In genomic region chr5:148585988-148586387, GRCh38 we compare ENCODE assay signal across 31 cellular contexts.
DNase-seq lines count a peak whose midpoint lies in the region; ATAC-seq, FAIRE-seq and TF ChIP-seq lines count a peak whose summit lies in the region.
"Had no signal": no experiment of that assay in that cellular context is flagged by ENCODE, and none has a peak within 500 bp of the region (broad histone marks: within the 10 kb centered on the region; RNA-seq: fewer than 3 reads in every experiment).

No MANE protein-coding gene starts in this region.

- H3K79me2 ChIP-seq in Karpas-422 (ENCODE audit: low read length): no peaks in the 10 kb centered on the region
- H3K79me2 ChIP-seq in K562 (ENCODE audit: control insufficient read depth, insufficient read depth, low read length): no peaks in the 10 kb centered on the region
- no peaks in the 10 kb centered on the region for H3K79me2 ChIP-seq in hepatocyte

- no peak overlapping the region for H3K4me3 ChIP-seq in Karpas-422 (ENCODE audit: low read length)
- no peak overlapping the region for H3K4me3 ChIP-seq in K562
- H3K4me3 ChIP-seq in hepatocyte: no peak overlapping the region
- no peak overlapping the region for H3K4me3 ChIP-seq in naive thymus-derived CD4-positive, alpha-beta T cell (ENCODE audit: low read length)
- H3K4me3 ChIP-seq: GM12878, Peyer's patch, psoas muscle, upper lobe of left lung had no signal

- TF ChIP-seq CTCF in GM12872 (IDR thresholded peaks at IDR 0.05; ENCODE audit: insufficient read depth, low read depth, low read length) (0 out of 3 replicates have a peak, but pooled peaks have one; percentile 4), K562 (IDR thresholded peaks at IDR 0.05 in 2 of 3, conservative IDR thresholded peaks at IDR 0.05 in 1 of 3; ENCODE audit: insufficient read depth in 2 of 3, low read depth in 1 of 3, low read length in 3 of 3) (peak; percentile 44 to 56 (median 44); a peak in 5 of 6 replicates), hepatocyte (IDR thresholded peaks at IDR 0.05; ENCODE audit: poor library complexity) (peak; percentile 5)

- H3K36me3 Mint-ChIP-seq in naive thymus-derived CD4-positive, alpha-beta T cell: no peaks in the 10 kb centered on the region
- H3K36me3 Mint-ChIP-seq: brain; CD8-positive, alpha-beta memory T cell; natural killer cell treated with Interleukin-12 subunit alpha and Interleukin-12 subunit beta and Interleukin-15 and Interleukin-18, amount 100 ng/mL, for 72 hours; stimulated activated effector memory CD8-positive, alpha-beta T cell treated with anti-CD3 and anti-CD28 coated beads, Interleukin-12 subunit alpha, Interleukin-12 subunit beta, amount 100 ng/mL, for 72 hours had no signal

- H3K4me1 ChIP-seq in Karpas-422 (ENCODE audit: low read length) (no peaks in the 10 kb centered on the region), K562 (replicated peaks in 1 of 2; ENCODE audit: control insufficient read depth in 2 of 2, insufficient read depth in 2 of 2, low read length in 2 of 2) (no peaks in the 10 kb centered on the region), hepatocyte (ENCODE audit: insufficient read depth) (no peaks in the 10 kb centered on the region)
- H3K4me1 ChIP-seq in naive thymus-derived CD4-positive, alpha-beta T cell (ENCODE audit: control insufficient read depth in 2 of 2, insufficient read depth in 2 of 2, low read length in 2 of 2): no peaks in the 10 kb centered on the region
- H3K4me1 ChIP-seq: BE2C, Peyer's patch, psoas muscle, upper lobe of left lung had no signal

- H3K36me3 ChIP-seq in Karpas-422 (ENCODE audit: insufficient read depth, low read length) (no peaks in the 10 kb centered on the region), K562 (ENCODE audit: control insufficient read depth, insufficient read depth, low read length) (no peaks in the 10 kb centered on the region), hepatocyte (replicated peaks; ENCODE audit: insufficient read depth, low read depth) (no peaks in the 10 kb centered on the region)
- H3K36me3 ChIP-seq in naive thymus-derived CD4-positive, alpha-beta T cell (ENCODE audit: control insufficient read depth in 2 of 3, insufficient read depth in 3 of 3, low read length in 3 of 3): no peaks in the 10 kb centered on the region
- H3K36me3 ChIP-seq: BE2C, Peyer's patch, upper lobe of left lung had no signal

- H3K4me2 ChIP-seq in Karpas-422 (ENCODE audit: low read depth, low read length, poor library complexity, severe bottlenecking): no peak overlapping the region
- no peak overlapping the region for H3K4me2 ChIP-seq in K562 (ENCODE audit: insufficient read depth, low read length)
- no peak overlapping the region for H3K4me2 ChIP-seq in hepatocyte

- POLR2A ChIA-PET in K562 (lab: Yijun Ruan, JAX): interaction anchor here (0.6 to 1.0 kb wide), 2 partner anchors 9 to 708 kb away, joined by 3 read pairs; no protein-coding TSS in a partner anchor
- POLR2A ChIA-PET in naive thymus-derived CD4-positive, alpha-beta T cell (lab: Charles Lee): no interaction called here

- peaks cover 0 to 15% (median 0%) of the 10 kb centered on the region in 5 donors for H3K27me3 Mint-ChIP-seq in naive thymus-derived CD4-positive, alpha-beta T cell
- H3K27me3 Mint-ChIP-seq: activated CD4-positive, alpha-beta T cell treated with anti-CD3 and anti-CD28 coated beads for 36 hours had no signal

- H3K27ac ChIP-seq in Karpas-422 (ENCODE audit: low read length): no peak overlapping the region
- no peak overlapping the region for H3K27ac ChIP-seq in K562 (ENCODE audit: extremely low read depth, low read depth, low read length)
- H3K27ac ChIP-seq in hepatocyte: no peak overlapping the region
- no peak overlapping the region for H3K27ac ChIP-seq in naive thymus-derived CD4-positive, alpha-beta T cell (ENCODE audit: low read depth, low read length)
- H3K27ac ChIP-seq: Peyer's patch, psoas muscle, upper lobe of left lung had no signal

- H2AFZ ChIP-seq in Karpas-422 (ENCODE audit: low read length) (no peak overlapping the region), K562 (ENCODE audit: low read depth, low read length) (no peak overlapping the region), hepatocyte (no peak overlapping the region)

- intact Hi-C loops in K562 (cut with micrococcal nuclease): no loop called here
- intact Hi-C loops in naive thymus-derived CD4-positive, alpha-beta T cell (cut with micrococcal nuclease): no loop called here

- H3K9ac ChIP-seq in Karpas-422 (ENCODE audit: low read length) (no peak overlapping the region), K562 (ENCODE audit: insufficient read depth in 1 of 2, low read depth in 2 of 2, low read length in 2 of 2) (no peak overlapping the region)

- H3K9me2 ChIP-seq in Karpas-422 (replicated peaks; ENCODE audit: insufficient read depth, low read length): no peaks in the 10 kb centered on the region
- no peaks in the 10 kb centered on the region for H3K9me2 ChIP-seq in hepatocyte (replicated peaks; ENCODE audit: insufficient read depth)

- CTCF ChIA-PET in K562 (lab: Yijun Ruan, JAX; ENCODE audit: low intra/inter-chr PET ratio): no interaction called here
- CTCF ChIA-PET in naive thymus-derived CD4-positive, alpha-beta T cell (lab: Charles Lee): no interaction called here

- H3K27me3 ChIP-seq in Karpas-422 (ENCODE audit: low read length) (no peaks in the 10 kb centered on the region), K562 (ENCODE audit: control insufficient read depth in 2 of 2, insufficient read depth in 2 of 2, low read length in 2 of 2) (no peaks in the 10 kb centered on the region), hepatocyte (no peaks in the 10 kb centered on the region)
- no peaks in the 10 kb centered on the region for H3K27me3 ChIP-seq in naive thymus-derived CD4-positive, alpha-beta T cell (ENCODE audit: control insufficient read depth in 2 of 2, insufficient read depth in 2 of 2, low read length in 2 of 2)
- H3K27me3 ChIP-seq: BE2C, Peyer's patch, upper lobe of left lung had no signal

- DNase-seq in Karpas-422 (peak; percentile 44), K562 (ENCODE audit: extremely low read depth in 1 of 4, low spot score in 3 of 4) (peak in 2 of 4 experiments; percentile 20 to 32), hepatocyte (ENCODE audit: low spot score) (no peak), DMS53 treated with DMSO at 0.1 percent for 48 hours (lab: John Stamatoyannopoulos, UW; ENCODE audit: unreplicated experiment) (no peak), NCI-H446 (lab: John Stamatoyannopoulos, UW) (no peak), LoVo (ENCODE audit: low spot score) (no peak)
- DNase-seq in naive thymus-derived CD4-positive, alpha-beta T cell: no peak
- DNase-seq: activated CD4-positive, alpha-beta T cell treated with anti-CD3 and anti-CD28 coated beads for 36 hours; activated naive CD4-positive, alpha-beta T cell treated with anti-CD3 and anti-CD28 coated beads, Interleukin-2, amount 50 U/mL, for 16 hours; activated T-cell treated with anti-CD3 and anti-CD28 coated beads for 4 hours; BE2C; CD8-positive, alpha-beta memory T cell; HCEC 1CT; islet precursor cell; NCI-H1092 treated with DMSO at 0.1 percent for 48 hours; NCI-H187; NCI-H2171; NCI-H524; Peyer's patch; psoas muscle; SIG-M5; stimulated activated CD4-positive, alpha-beta T cell treated with anti-CD3 and anti-CD28 coated beads, Interleukin-15, amount 100 ng/mL, for 24 hours; substantia nigra; SW 1271; upper lobe of left lung had no signal

- TF ChIP-seq EP300 in K562 (IDR thresholded peaks at IDR 0.05; ENCODE audit: low read length): no peak

- H3K27ac Mint-ChIP-seq in naive thymus-derived CD4-positive, alpha-beta T cell: no peak overlapping the region
- H3K27ac Mint-ChIP-seq: activated CD4-positive, alpha-beta T cell treated with anti-CD3 and anti-CD28 coated beads for 36 hours; activated T-helper 2 cell treated with anti-CD3 and anti-CD28 coated beads, Interferon-gamma antibody, Interleukin-2, Interleukin-4, amounts not matched to agents 10 μg/mL and 5 μg/mL and 100 μg/mL, durations not matched to agents 14 hours and 24 hours and 36 hours; brain; CD8-positive, alpha-beta memory T cell; natural killer cell treated with Interleukin-12 subunit alpha and Interleukin-12 subunit beta and Interleukin-15 and Interleukin-18, amount 100 ng/mL, for 72 hours; stimulated activated effector memory CD8-positive, alpha-beta T cell treated with anti-CD3 and anti-CD28 coated beads, Interleukin-12 subunit alpha, Interleukin-12 subunit beta, amount 100 ng/mL, for 72 hours had no signal

- peak in 1 of 2 experiments; percentile 50; a peak in 2 of 4 replicates for TF ChIP-seq RAD21 in K562 (CRISPR knock-in tag; conservative IDR thresholded peaks at IDR 0.05 in 1 of 2, IDR thresholded peaks at IDR 0.05 in 1 of 2)

- H4K20me1 ChIP-seq in Karpas-422 (ENCODE audit: insufficient read depth, low read depth, low read length) (no peaks in the 10 kb centered on the region), K562 (replicated peaks; ENCODE audit: control insufficient read depth, insufficient read depth, low read length) (no peaks in the 10 kb centered on the region), hepatocyte (ENCODE audit: insufficient read depth, poor library complexity, severe bottlenecking) (no peaks in the 10 kb centered on the region)

- FAIRE-seq in K562 (lab: Jason Lieb, UNC): peak; percentile 57
- FAIRE-seq: GM12878 had no signal

- peak; percentile 88 for ATAC-seq in K562
- ATAC-seq in naive thymus-derived CD4-positive, alpha-beta T cell: no peak
- ATAC-seq: activated CD4-positive, alpha-beta T cell treated with anti-CD3 and anti-CD28 coated beads for 36 hours; GM12878; natural killer cell treated with Interleukin-12 subunit alpha and Interleukin-12 subunit beta and Interleukin-15 and Interleukin-18, amount 100 ng/mL, for 72 hours; psoas muscle; stimulated activated effector memory CD8-positive, alpha-beta T cell treated with anti-CD3 and anti-CD28 coated beads, Interleukin-12 subunit alpha, Interleukin-12 subunit beta, amount 100 ng/mL, for 72 hours had no signal

- no TSS peak for BruUV-seq in K562 (replicated peaks; lab: Mats Ljungman, UMichigan)

- no peak overlapping the region for H3K4me3 Mint-ChIP-seq in naive thymus-derived CD4-positive, alpha-beta T cell
- H3K4me3 Mint-ChIP-seq: activated CD4-positive, alpha-beta T cell treated with anti-CD3 and anti-CD28 coated beads for 36 hours; brain; CD8-positive, alpha-beta memory T cell; natural killer cell treated with Interleukin-12 subunit alpha and Interleukin-12 subunit beta and Interleukin-15 and Interleukin-18, amount 100 ng/mL, for 72 hours; stimulated activated effector memory CD8-positive, alpha-beta T cell treated with anti-CD3 and anti-CD28 coated beads, Interleukin-12 subunit alpha, Interleukin-12 subunit beta, amount 100 ng/mL, for 72 hours had no signal

- peaks cover 0 to 5% (median 0%) of the 10 kb centered on the region in 11 donors for H3K9me3 Mint-ChIP-seq in naive thymus-derived CD4-positive, alpha-beta T cell
- H3K9me3 Mint-ChIP-seq: activated T-helper 2 cell treated with anti-CD3 and anti-CD28 coated beads, Interferon-gamma antibody, Interleukin-2, Interleukin-4, amounts not matched to agents 10 μg/mL and 5 μg/mL and 100 μg/mL, durations not matched to agents 14 hours and 24 hours and 36 hours; CD8-positive, alpha-beta memory T cell; natural killer cell treated with Interleukin-12 subunit alpha and Interleukin-12 subunit beta and Interleukin-15 and Interleukin-18, amount 100 ng/mL, for 72 hours; stimulated activated effector memory CD8-positive, alpha-beta T cell treated with anti-CD3 and anti-CD28 coated beads, Interleukin-12 subunit alpha, Interleukin-12 subunit beta, amount 100 ng/mL, for 72 hours had no signal

- H3K4me1 Mint-ChIP-seq in naive thymus-derived CD4-positive, alpha-beta T cell: no peaks in the 10 kb centered on the region
- H3K4me1 Mint-ChIP-seq: activated CD4-positive, alpha-beta T cell treated with anti-CD3 and anti-CD28 coated beads for 36 hours; brain; CD8-positive, alpha-beta memory T cell; stimulated activated effector memory CD8-positive, alpha-beta T cell treated with anti-CD3 and anti-CD28 coated beads, Interleukin-12 subunit alpha, Interleukin-12 subunit beta, amount 100 ng/mL, for 72 hours had no signal

- in situ Hi-C loops in K562 (cut with MboI): no loop called here

- H3K9me1 ChIP-seq in K562 (ENCODE audit: control insufficient read depth, insufficient read depth, low read length): no peaks in the 10 kb centered on the region

- H3K9me3 ChIP-seq in Karpas-422 (ENCODE audit: low read length): no peaks in the 10 kb centered on the region
- no peaks in the 10 kb centered on the region for H3K9me3 ChIP-seq in K562 (replicated peaks; ENCODE audit: control insufficient read depth, insufficient read depth, low read depth, low read length)
- H3K9me3 ChIP-seq in hepatocyte (ENCODE audit: low read depth): no peaks in the 10 kb centered on the region
- H3K9me3 ChIP-seq in naive thymus-derived CD4-positive, alpha-beta T cell (ENCODE audit: control insufficient read depth in 2 of 3, low read length in 3 of 3): no peaks in the 10 kb centered on the region
- H3K9me3 ChIP-seq: BE2C, Peyer's patch, psoas muscle, upper lobe of left lung had no signal

- TF ChIP-seq POLR2A in K562 (conservative IDR thresholded peaks at IDR 0.05): no peak
